ENCODE assay signal across 16 cellular contexts in the genomic region with DNA sequence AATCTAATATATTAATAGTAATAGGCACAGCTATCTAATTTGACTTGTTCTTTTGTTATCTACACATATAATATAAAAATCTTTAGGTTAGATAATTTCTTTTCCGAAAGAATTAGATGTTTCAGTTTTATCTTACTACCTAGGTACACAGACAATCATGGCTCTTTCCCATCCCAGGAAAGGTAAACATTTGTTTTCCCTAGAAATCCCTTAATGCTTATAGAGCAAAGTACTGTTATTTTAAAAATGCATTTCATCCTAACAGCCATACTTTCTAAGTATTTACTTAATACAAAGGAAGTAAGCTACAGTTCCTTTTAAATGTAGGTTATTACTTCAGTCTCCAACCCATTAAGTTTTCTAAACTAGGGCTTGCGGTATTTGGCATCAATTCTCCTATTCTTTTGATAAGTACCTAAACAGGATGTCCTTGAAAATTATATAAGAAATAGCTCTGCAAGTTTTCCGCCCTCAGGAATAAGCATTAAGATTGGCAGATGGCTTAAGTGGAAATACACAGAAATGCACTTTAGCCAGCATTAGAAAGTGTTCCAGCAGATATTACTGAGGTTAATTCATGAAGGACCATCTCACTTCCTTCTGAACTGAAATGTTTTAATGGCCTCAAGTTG.
DNase-seq lines count a peak whose midpoint lies in the region; ATAC-seq, FAIRE-seq and TF ChIP-seq lines count a peak whose summit lies in the region.
"Had no signal": no experiment of that assay in that cellular context is flagged by ENCODE, and none has a peak within 500 bp of the region (broad histone marks: within the 10 kb centered on the region; RNA-seq: fewer than 3 reads in every experiment).

No MANE protein-coding gene starts in this region.

- CTCF ChIA-PET in HepG2 (lab: Yijun Ruan, JAX; ENCODE audit: low intra/inter-chr PET ratio, low total read pairs) (no interaction called here), SK-N-SH (lab: Yijun Ruan, JAX) (no interaction called here), endothelial cell of umbilical vein (lab: Charles Lee) (interaction anchor here (0.6 to 4.7 kb wide), 9 partner anchors 9 to 1326 kb away, joined by 3 to 29 read pairs (median 4); no protein-coding TSS in a partner anchor)

- no peak overlapping the region for H3K9ac ChIP-seq in HepG2 (ENCODE audit: insufficient read depth, low read depth, low read length)
- no peak overlapping the region for H3K9ac ChIP-seq in SK-N-SH
- H3K9ac ChIP-seq in endothelial cell of umbilical vein (replicated peaks; ENCODE audit: extremely low read depth, insufficient read depth, low read length): no peak overlapping the region

- in situ Hi-C loops in HepG2 (cut with HindIII; ENCODE audit: extremely low pct_ligation_motif_present, low pct_unique_long_range_greater_than_20kb): no loop called here

- no peaks in the 10 kb centered on the region for H3K27me3 ChIP-seq in HepG2 (ENCODE audit: control insufficient read depth in 1 of 2, insufficient read depth in 2 of 2, low read length in 2 of 2)
- no peaks in the 10 kb centered on the region for H3K27me3 ChIP-seq in right lobe of liver
- no peaks in the 10 kb centered on the region for H3K27me3 ChIP-seq in SK-N-SH (ENCODE audit: insufficient read depth)
- no peaks in the 10 kb centered on the region for H3K27me3 ChIP-seq in endothelial cell of umbilical vein (ENCODE audit: control insufficient read depth in 2 of 2, insufficient read depth in 2 of 2, low read length in 2 of 2)

- FAIRE-seq in HepG2 (lab: Jason Lieb, UNC) (no peak), endothelial cell of umbilical vein (lab: Jason Lieb, UNC) (peak; percentile 70)
- FAIRE-seq: A204.1, GM19239, H54 had no signal

- no peak overlapping the region for H3K27ac ChIP-seq in HepG2 (ENCODE audit: extremely low read length, insufficient read depth, low read length)
- no peak overlapping the region for H3K27ac ChIP-seq in right lobe of liver
- H3K27ac ChIP-seq in SK-N-SH (ENCODE audit: low read depth in 2 of 2, low read length in 1 of 2): peak overlapping the region; percentile 6 to 79; a peak in 2 of 4 replicates
- no peak overlapping the region for H3K27ac ChIP-seq in endothelial cell of umbilical vein (ENCODE audit: insufficient read depth, low read depth, low read length)
- H3K27ac ChIP-seq: HL-60 had no signal

- DNase-seq in HepG2 (ENCODE audit: low spot score) (peak; percentile 6), right lobe of liver (no peak), SK-N-SH (no peak), endothelial cell of umbilical vein (ENCODE audit: low read depth, low spot score) (peak; percentile 77), mesenteric fat pad (ENCODE audit: low spot score) (no peak)
- DNase-seq in stimulated activated CD4-positive, alpha-beta T cell treated with anti-CD3 and anti-CD28 coated beads, Interleukin-12 subunit alpha, Interleukin-12 subunit beta, amount 100 ng/mL, for 4 hours: no peak
- DNase-seq: Caco-2; CD8-positive, alpha-beta T cell; DND-41; GF-D8 had no signal

- no peak overlapping the region for H2AFZ ChIP-seq in HepG2 (ENCODE audit: low read length)
- H2AFZ ChIP-seq in SK-N-SH (ENCODE audit: low read depth): no peak overlapping the region
- no peak overlapping the region for H2AFZ ChIP-seq in endothelial cell of umbilical vein (ENCODE audit: low read depth, low read length)

- intact Hi-C loops in HepG2 (cut with micrococcal nuclease; ENCODE audit: unreplicated experiment): no loop called here
- intact Hi-C loops in right lobe of liver (cut with DNase I): no loop called here
- intact Hi-C loops in endothelial cell of umbilical vein (cut with micrococcal nuclease): loop anchor here (1.0 to 10.0 kb wide), 3 partner anchors 215 to 912 kb away; a partner anchor contains a TSS

- TF ChIP-seq CTCF in HepG2 (CRISPR knock-in tag; IDR thresholded peaks at IDR 0.05): no peak
- no peak for TF ChIP-seq CTCF in right lobe of liver (IDR thresholded peaks at IDR 0.05)
- TF ChIP-seq CTCF in SK-N-SH (IDR thresholded peaks at IDR 0.05): no peak
- TF ChIP-seq CTCF in endothelial cell of umbilical vein (IDR thresholded peaks at IDR 0.05; ENCODE audit: extremely low read depth in 1 of 2, insufficient read depth in 1 of 2, low read depth in 1 of 2, low read length in 2 of 2): no peak

- TF ChIP-seq EP300 in HepG2 (IDR thresholded peaks at IDR 0.05; ENCODE audit: low read depth in 2 of 2, low read length in 2 of 2): no peak; a peak in 1 of 4 replicates
- TF ChIP-seq EP300 in HepG2 (CRISPR knock-in tag; IDR thresholded peaks at IDR 0.05; ENCODE audit: borderline replicate concordance): no peak
- no peak for TF ChIP-seq EP300 in SK-N-SH (IDR thresholded peaks at IDR 0.05; ENCODE audit: borderline replicate concordance in 1 of 2, low read depth in 1 of 2, low read length in 1 of 2)

- H3K4me2 ChIP-seq in HepG2 (ENCODE audit: low read depth, low read length): no peak overlapping the region
- no peak overlapping the region for H3K4me2 ChIP-seq in SK-N-SH
- H3K4me2 ChIP-seq in endothelial cell of umbilical vein (ENCODE audit: insufficient read depth, low read length): peak overlapping the region; percentile 71

- BruUV-seq in HepG2 (replicated peaks; lab: Mats Ljungman, UMichigan) (no TSS peak), endothelial cell of umbilical vein (replicated peaks; lab: Mats Ljungman, UMichigan) (no TSS peak)

- H3F3A ChIP-seq in SK-N-SH (replicated peaks; ENCODE audit: insufficient read depth): peaks cover 8% of the 10 kb centered on the region

- POLR2A ChIA-PET in HepG2 (lab: Yijun Ruan, JAX): no interaction called here
- POLR2A ChIA-PET in SK-N-SH (lab: Yijun Ruan, JAX): no interaction called here
- POLR2A ChIA-PET in endothelial cell of umbilical vein (lab: Charles Lee): interaction anchor here (1.0 kb wide), 1 partner anchor 616 kb away, joined by 4 read pairs; a partner anchor contains a TSS

- H3K9me2 ChIP-seq in SK-N-SH: no peaks in the 10 kb centered on the region

- TF ChIP-seq POLR2A in HepG2 (IDR thresholded peaks at IDR 0.05; ENCODE audit: insufficient read depth in 1 of 2, low read depth in 2 of 2, low read length in 2 of 2) (no peak), right lobe of liver (IDR thresholded peaks at IDR 0.05) (no peak), endothelial cell of umbilical vein (IDR thresholded peaks at IDR 0.05; ENCODE audit: low read depth, low read length) (no peak)

- TF ChIP-seq RAD21 in HepG2 (CRISPR knock-in tag; IDR thresholded peaks at IDR 0.05): no peak
- no peak for TF ChIP-seq RAD21 in SK-N-SH (IDR thresholded peaks at IDR 0.05; ENCODE audit: low read length)

- H3K4me1 ChIP-seq in HepG2 (ENCODE audit: insufficient read depth, low read length) (no peaks in the 10 kb centered on the region), right lobe of liver (no peaks in the 10 kb centered on the region), SK-N-SH (ENCODE audit: control insufficient read depth in 1 of 2, insufficient read depth in 2 of 2, low read depth in 1 of 2, low read length in 1 of 2) (no peaks in the 10 kb centered on the region; a peak in 1 of 4 replicates), endothelial cell of umbilical vein (ENCODE audit: control insufficient read depth, extremely low read depth, insufficient read depth, low read length) (peaks cover 39% of the 10 kb centered on the region)
- H3K4me1 ChIP-seq: Caco-2 had no signal

- H3K4me3 ChIP-seq in HepG2 (replicated peaks in 1 of 3; ENCODE audit: insufficient read depth in 1 of 3, low read depth in 2 of 3, low read length in 3 of 3): no peak overlapping the region
- H3K4me3 ChIP-seq in right lobe of liver: no peak overlapping the region
- H3K4me3 ChIP-seq in SK-N-SH (ENCODE audit: low read depth in 2 of 2, low read length in 1 of 2): no peak overlapping the region
- H3K4me3 ChIP-seq in endothelial cell of umbilical vein (replicated peaks in 1 of 3; ENCODE audit: insufficient read depth in 1 of 3, low read depth in 1 of 3, low read length in 3 of 3): no peak overlapping the region

- no peak for ATAC-seq in HepG2
- no peak for ATAC-seq in right lobe of liver
- no peak for ATAC-seq in GM21825 (IDR thresholded peaks at IDR 0.05; ENCODE audit: unreplicated experiment)
- ATAC-seq: CD8-positive, alpha-beta T cell; HCT116 had no signal

- H3K36me3 ChIP-seq in HepG2 (replicated peaks in 1 of 2; ENCODE audit: control insufficient read depth in 1 of 2, insufficient read depth in 2 of 2, low read length in 2 of 2) (no peaks in the 10 kb centered on the region), right lobe of liver (no peaks in the 10 kb centered on the region), SK-N-SH (replicated peaks in 1 of 2; ENCODE audit: control insufficient read depth in 1 of 2, insufficient read depth in 2 of 2, low read length in 1 of 2) (no peaks in the 10 kb centered on the region), endothelial cell of umbilical vein (ENCODE audit: control insufficient read depth in 2 of 2, extremely low read depth in 1 of 2, insufficient read depth in 2 of 2, low read length in 2 of 2) (no peaks in the 10 kb centered on the region)

- H3K9me1 ChIP-seq in endothelial cell of umbilical vein (replicated peaks; ENCODE audit: control insufficient read depth, extremely low read depth, insufficient read depth, low read length): no peaks in the 10 kb centered on the region

- H4K20me1 ChIP-seq in HepG2 (ENCODE audit: insufficient read depth, low read length) (no peaks in the 10 kb centered on the region), SK-N-SH (ENCODE audit: insufficient read depth) (no peaks in the 10 kb centered on the region), endothelial cell of umbilical vein (replicated peaks; ENCODE audit: control insufficient read depth, extremely low read depth, insufficient read depth, low read length) (no peaks in the 10 kb centered on the region)

- 0% methylated on average over 3 of the region's 3 CpGs for WGBS in HepG2 (ENCODE audit: low lambda C conversion rate)
- 32% methylated on average over 3 of the region's 3 CpGs for WGBS in right lobe of liver (ENCODE audit: insufficient coverage, low coverage, low lambda C conversion rate, missing lambda C conversion rate)
- WGBS in SK-N-SH (ENCODE audit: low lambda C conversion rate): 54% methylated on average over 3 of the region's 3 CpGs

- H3K9me3 ChIP-seq in HepG2 (ENCODE audit: low read length) (no peaks in the 10 kb centered on the region), right lobe of liver (no peaks in the 10 kb centered on the region), SK-N-SH (no peaks in the 10 kb centered on the region), endothelial cell of umbilical vein (replicated peaks; ENCODE audit: control insufficient read depth, insufficient read depth, low read length) (no peaks in the 10 kb centered on the region)
- H3K9me3 ChIP-seq: Caco-2 had no signal

- H3K79me2 ChIP-seq in HepG2 (ENCODE audit: insufficient read depth, low read length) (no peaks in the 10 kb centered on the region), SK-N-SH (ENCODE audit: insufficient read depth) (no peaks in the 10 kb centered on the region), endothelial cell of umbilical vein (ENCODE audit: control insufficient read depth, insufficient read depth, low read length) (no peaks in the 10 kb centered on the region)

- dilution Hi-C loops in endothelial cell of umbilical vein (cut with MboI; ENCODE audit: extremely low pct_ligation_motif_present, low sequenced_read_pairs): no loop called here

TF ChIP-seq in SK-N-SH, 30 proteins besides CTCF, POLR2A, EP300 and RAD21 (continues in another document):
- no peak for TF ChIP-seq TEAD4 (IDR thresholded peaks at IDR 0.05; ENCODE audit: borderline replicate concordance, insufficient read depth)

Comparison
In these comparisons a context has a peak if more than half of its experiments do, and no peak if none do; other contexts are left out.
1. DNase-seq: peak in HepG2 (single experiment) and endothelial cell of umbilical vein (single experiment); none in right lobe of liver (0 of 3), SK-N-SH (single experiment), stimulated activated CD4-positive, alpha-beta T cell treated with anti-CD3 and anti-CD28 coated beads, Interleukin-12 subunit alpha, Interleukin-12 subunit beta, amount 100 ng/mL, for 4 hours (single experiment) and mesenteric fat pad (single experiment).
2. H3K27ac ChIP-seq: peak in SK-N-SH (2 of 2); none in HepG2 (single experiment), right lobe of liver (0 of 3) and endothelial cell of umbilical vein (single experiment).